ENCODE assay signal across 8 cellular contexts in genomic region chr16:67163903-67164558, GRCh38. TPM values are rescaled to one million over a fixed set of nuclear protein-coding genes. Genes with fewer than 3 reads are reported as not detected.
A peak's percentile ranks its signal among the peaks of the same experiment; 100 is the strongest.
DNase-seq lines count a peak whose midpoint lies in the region; TF ChIP-seq lines count a peak whose summit lies in the region.

No MANE protein-coding gene starts in this region.

- TF ChIP-seq POLR2A in Peyer's patch (IDR thresholded peaks at IDR 0.05) = no peak

- H3K27ac ChIP-seq in Peyer's patch = peak overlapping the region in 3 of 4 donors; percentile 7 to 66 (median 31)

- intact Hi-C loops in posterior vena cava (cut with DNase I) = no loop called here

- H3K4me1 ChIP-seq in Peyer's patch = peaks cover 14 to 53% (median 31%) of the 10 kb centered on the region in 4 donors

- DNase-seq in DMS153 (lab: John Stamatoyannopoulos, UW) (peak; percentile 14), Peyer's patch (no peak), fibroblast of peridontal ligament (ENCODE audit: extremely low read depth) (peak; percentile 33), posterior vena cava (ENCODE audit: low spot score) (peak; percentile 83), KG1 (lab: John Stamatoyannopoulos, UW) (no peak), Ammon's horn (ENCODE audit: low spot score) (no peak), A172 (ENCODE audit: low spot score) (no peak)
- DNase-seq in stimulated activated CD4-positive, alpha-beta T cell treated with anti-CD3 and anti-CD28 coated beads, Interleukin-1b, Interleukin-23, amount 100 ng/mL, for 48 hours = no peak

- peak overlapping the region; percentile 7 to 57 (median 38) for H3K4me3 ChIP-seq in Peyer's patch

- H3K27me3 ChIP-seq in Peyer's patch = peaks cover 0 to 3% of the 10 kb centered on the region in 2 donors

- no peak for TF ChIP-seq CTCF in Peyer's patch (IDR thresholded peaks at IDR 0.05)

- H3K9me3 ChIP-seq in Peyer's patch = no peaks in the 10 kb centered on the region

- no peaks in the 10 kb centered on the region for H3K36me3 ChIP-seq in Peyer's patch

RNA-seq across cellular contexts. Expression of gene HSF4, which starts 0.5 kb away (rescaled TPM):
- total RNA-seq in Peyer's patch = 100 to 1,000 TPM in 1 of 4 donors, 10 to 100 TPM in 3; 15.6 to 140 (median 69.8) TPM
- 10 to 100 TPM; 25.8 to 40.1 TPM for total RNA-seq in posterior vena cava
- total RNA-seq in A172 (2014; rRNA removed; shearing (Covaris generic)) = 5.8 and 10.9 TPM in 2 replicates

RNA-seq across cellular contexts. Expression of gene FBXL8, which starts 4.3 kb away (rescaled TPM):
- total RNA-seq in Peyer's patch (10 to 100 TPM; 19.6 to 57.1 (median 35.1) TPM), posterior vena cava (10 to 100 TPM in 1 of 2 donors, 1 to 10 TPM in 1; 9.2 to 13.0 TPM)
- total RNA-seq in A172 (2014; rRNA removed; shearing (Covaris generic)) = 7.3 and 9.0 TPM in 2 replicates

RNA-seq across cellular contexts. Expression of gene TRADD, which starts 4.3 kb away (rescaled TPM):
- total RNA-seq in Peyer's patch (10 to 100 TPM; 23.5 to 52.0 (median 32.0) TPM), posterior vena cava (10 to 100 TPM; 15.6 to 17.4 TPM)
- 28.9 and 36.1 TPM in 2 replicates for total RNA-seq in A172 (2014; rRNA removed; shearing (Covaris generic))

RNA-seq across cellular contexts. Expression of gene NOL3, which starts 6.3 kb away (rescaled TPM):
- total RNA-seq in Peyer's patch = 10 to 100 TPM; 24.4 to 65.2 (median 34.1) TPM
- 10 to 100 TPM; 18.8 to 31.6 TPM for total RNA-seq in posterior vena cava
- 11.2 and 19.6 TPM in 2 replicates for total RNA-seq in A172 (2014; rRNA removed; shearing (Covaris generic))

RNA-seq across cellular contexts. Expression of gene B3GNT9, which starts 13.2 kb away (rescaled TPM):
- total RNA-seq in Peyer's patch (1 to 10 TPM; 2.5 to 4.0 (median 3.5) TPM), posterior vena cava (10 to 100 TPM; 13.0 to 22.0 TPM)
- total RNA-seq in A172 (2014; rRNA removed; shearing (Covaris generic)) = 63.0 and 65.1 TPM in 2 replicates

Comparison
In these comparisons a context has a peak if more than half of its experiments do, and no peak if none do; other contexts are left out.
1. DNase-seq: peak in DMS153 (single experiment), fibroblast of peridontal ligament (single experiment) and posterior vena cava (single experiment); none in Peyer's patch (0 of 3), KG1 (single experiment), stimulated activated CD4-positive, alpha-beta T cell treated with anti-CD3 and anti-CD28 coated beads, Interleukin-1b, Interleukin-23, amount 100 ng/mL, for 48 hours (single experiment), Ammon's horn (single experiment) and A172 (single experiment).